ENCODE assay signal across 8 cellular contexts in genomic region chr5:10352404-10353240, GRCh38. TPM values are rescaled to one million over a fixed set of nuclear protein-coding genes. Genes with fewer than 3 reads are reported as not detected.
A peak's percentile ranks its signal among the peaks of the same experiment; 100 is the strongest.
DNase-seq lines count a peak whose midpoint lies in the region; ATAC-seq and TF ChIP-seq lines count a peak whose summit lies in the region.

No MANE protein-coding gene starts in this region.

- H3K9me3 Mint-ChIP-seq in brain, result no peaks in the 10 kb centered on the region

- H3K27me3 Mint-ChIP-seq in brain, result peaks cover 11% of the 10 kb centered on the region

- peak overlapping the region; percentile 92 for H3K27ac ChIP-seq in layer of hippocampus (ENCODE audit: low read depth, low read length)

- peaks cover 59% of the 10 kb centered on the region for H3K4me1 Mint-ChIP-seq in brain

- DNase-seq in RPMI8226 (peak; percentile 85), AG20443 (ENCODE audit: low spot score) (no peak), cerebellum (ENCODE audit: low spot score) (no peak)
- DNase-seq in stimulated activated CD8-positive, alpha-beta memory T cell treated with anti-CD3 and anti-CD28 coated beads, Interleukin-4, amount 100 ng/mL, for 48 hours, result peak; percentile 51

- TF ChIP-seq CTCF in brain (conservative IDR thresholded peaks at IDR 0.05), result no peak

- ATAC-seq in GM18520 (IDR thresholded peaks at IDR 0.05; ENCODE audit: unreplicated experiment), result peak; percentile 4
- peak; percentile 16 for ATAC-seq in HG03196 (IDR thresholded peaks at IDR 0.05; ENCODE audit: unreplicated experiment)

- H3K36me3 Mint-ChIP-seq in brain, result peaks cover 10% of the 10 kb centered on the region

- H3K27me3 ChIP-seq in layer of hippocampus (ENCODE audit: control insufficient read depth, insufficient read depth, low read length), result no peaks in the 10 kb centered on the region

- peak overlapping the region; percentile 91 to 99 (median 99) for H3K27ac Mint-ChIP-seq in brain

- peak overlapping the region; percentile 92 to 94 (median 93) for H3K4me3 Mint-ChIP-seq in brain

RNA-seq across cellular contexts. Expression of gene MARCHF6, which starts 0.9 kb away (rescaled TPM):
- polyA plus RNA-seq in brain (ENCODE audit: insufficient read depth, low read depth, low replicate concordance), result 160 TPM
- total RNA-seq in cerebellum, result 228 TPM

RNA-seq across cellular contexts. Expression of gene CMBL, which starts 44.9 kb away (rescaled TPM):
- polyA plus RNA-seq in brain (ENCODE audit: insufficient read depth, low read depth, low replicate concordance), result 86.0 TPM
- 10.0 TPM for total RNA-seq in cerebellum

Comparison
In these comparisons a context has a peak if more than half of its experiments do, and no peak if none do; other contexts are left out.
1. DNase-seq: peak in RPMI8226 (single experiment) and stimulated activated CD8-positive, alpha-beta memory T cell treated with anti-CD3 and anti-CD28 coated beads, Interleukin-4, amount 100 ng/mL, for 48 hours (single experiment); none in AG20443 (single experiment) and cerebellum (single experiment).